In the genomic region with DNA sequence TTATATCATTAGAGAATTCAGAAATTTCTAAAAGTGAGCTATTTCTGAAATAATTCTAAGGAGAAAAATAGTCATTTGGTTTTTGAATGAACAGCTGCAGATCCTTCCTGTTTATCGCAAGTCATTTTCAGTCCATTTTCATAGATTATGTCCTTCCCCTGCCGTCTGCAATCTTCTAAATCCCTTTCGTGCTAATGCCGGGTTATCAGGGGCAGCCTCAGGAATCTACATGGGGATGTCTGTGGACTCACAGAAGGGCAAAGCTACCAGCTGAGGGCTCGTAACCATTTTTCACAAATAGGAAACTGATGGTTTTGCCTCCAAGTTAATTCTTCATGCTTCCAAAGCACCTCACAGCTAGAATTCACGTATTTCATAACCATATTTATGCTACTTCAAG, we compare ENCODE assay signal across 19 cellular contexts. TPM values are rescaled to one million over a fixed set of nuclear protein-coding genes. Genes with fewer than 3 reads are reported as not detected.
DNase-seq lines count a peak whose midpoint lies in the region; ATAC-seq, FAIRE-seq and TF ChIP-seq lines count a peak whose summit lies in the region.
"Had no signal": no experiment of that assay in that cellular context is flagged by ENCODE, and none has a peak within 500 bp of the region (broad histone marks: within the 10 kb centered on the region; RNA-seq: fewer than 3 reads in every experiment).

No MANE protein-coding gene starts in this region.

- peaks cover 61% of the 10 kb centered on the region for H3K4me1 ChIP-seq in DOHH2 (ENCODE audit: control insufficient read depth, low read length)
- H3K4me1 ChIP-seq in trophoblast cell (ENCODE audit: control insufficient read depth in 1 of 2, insufficient read depth in 2 of 2, low read length in 2 of 2) = no peaks in the 10 kb centered on the region

- no peak overlapping the region for H2BK12ac ChIP-seq in trophoblast cell (ENCODE audit: low read length)

- H3K9ac ChIP-seq in trophoblast cell (ENCODE audit: low read length) = no peak overlapping the region
- H3K9ac ChIP-seq: GM23248 had no signal

- FAIRE-seq in GM12891 (lab: Jason Lieb, UNC) = no peak

- peaks cover 49% of the 10 kb centered on the region for H3K4me1 Mint-ChIP-seq in activated naive CD4-positive, alpha-beta T cell treated with anti-CD3 and anti-CD28 coated beads, Interleukin-2, amount 10 ng/mL, durations not matched to agents 7 days and 5 days

- H3K4me3 ChIP-seq in DOHH2 (ENCODE audit: low read length) = peak overlapping the region; percentile 45
- no peak overlapping the region for H3K4me3 ChIP-seq in trophoblast cell (ENCODE audit: low read depth, low read length)
- H3K4me3 ChIP-seq: GM23248, PC-9, SJCRH30 had no signal

- no peak for TF ChIP-seq CTCF in DOHH2 (IDR thresholded peaks at IDR 0.05; ENCODE audit: low read depth, low read length, poor library complexity, severe bottlenecking)

- no peaks in the 10 kb centered on the region for H3K27me3 Mint-ChIP-seq in activated naive CD4-positive, alpha-beta T cell treated with anti-CD3 and anti-CD28 coated beads, Interleukin-2, amount 10 ng/mL, durations not matched to agents 7 days and 5 days

- H3K18ac ChIP-seq in trophoblast cell (ENCODE audit: low read length) = no peak overlapping the region

- no peak for DNase-seq in activated naive CD4-positive, alpha-beta T cell treated with anti-CD3 and anti-CD28 coated beads, Interleukin-2, amount 10 ng/mL, durations not matched to agents 7 days and 5 days
- no peak for DNase-seq in activated naive CD4-positive, alpha-beta T cell treated with anti-CD3 and anti-CD28 coated beads, Interleukin-2, amount 50 U/mL, for 16 hours
- DNase-seq in activated naive CD4-positive, alpha-beta T cell treated with anti-CD3 and anti-CD28 coated beads, Interleukin-2, amount 50 U/mL, for 72 hours (ENCODE audit: low spot score in 2 of 2) = no peak
- DNase-seq in trophoblast cell (no peak), GM12891 (ENCODE audit: insufficient read length, low spot score) (no peak)
- DNase-seq: Calu3, DMS53, GM23248, MV-4-11, NCI-H1417, NCI-H187 treated with DMSO at 0.1 percent for 48 hours, NCI-H345, NCI-H526 treated with DMSO at 0.1 percent for 48 hours, PC-9, SJCRH30 had no signal

- H2AK5ac ChIP-seq in trophoblast cell (ENCODE audit: low read length) = no peak overlapping the region

- WGBS in trophoblast cell (ENCODE audit: extremely low coverage, insufficient coverage, insufficient read length) = no CpG with 5 or more reads among the region's 6 CpGs

- no peaks in the 10 kb centered on the region for H3K9me3 ChIP-seq in DOHH2 (ENCODE audit: control insufficient read depth, insufficient read depth, low read length)
- no peaks in the 10 kb centered on the region for H3K9me3 ChIP-seq in trophoblast cell (ENCODE audit: insufficient read depth, low read depth, low read length)
- H3K9me3 ChIP-seq: SJCRH30 had no signal

- H3K4me2 ChIP-seq in DOHH2 (ENCODE audit: low read length) (peak overlapping the region; percentile 56), trophoblast cell (ENCODE audit: low read length) (no peak overlapping the region)
- H3K4me2 ChIP-seq: PC-9 had no signal

- H3K9me2 ChIP-seq in DOHH2 (replicated peaks; ENCODE audit: control insufficient read depth, low read length) = no peaks in the 10 kb centered on the region

- H3K9me3 Mint-ChIP-seq in activated naive CD4-positive, alpha-beta T cell treated with anti-CD3 and anti-CD28 coated beads, Interleukin-2, amount 10 ng/mL, durations not matched to agents 7 days and 5 days = no peaks in the 10 kb centered on the region
- no peaks in the 10 kb centered on the region for H3K9me3 Mint-ChIP-seq in activated naive CD4-positive, alpha-beta T cell treated with anti-CD3 and anti-CD28 coated beads, Interleukin-2, amount 50 U/mL, for 72 hours

- no peak overlapping the region for H3K4ac ChIP-seq in trophoblast cell (ENCODE audit: low read depth, low read length)

- H3F3A ChIP-seq in DOHH2 (ENCODE audit: control insufficient read depth, insufficient read depth) = peaks cover 11% of the 10 kb centered on the region

- ATAC-seq in activated naive CD4-positive, alpha-beta T cell treated with anti-CD3 and anti-CD28 coated beads, Interleukin-2, amount 50 U/mL, for 72 hours = no peak
- ATAC-seq in GM21717 (IDR thresholded peaks at IDR 0.05; ENCODE audit: unreplicated experiment) = no peak
- ATAC-seq: HCT116 had no signal

- H4K20me1 ChIP-seq in DOHH2 (ENCODE audit: control insufficient read depth, insufficient read depth, low read depth, low read length) = no peaks in the 10 kb centered on the region

- H3K36me3 Mint-ChIP-seq in activated naive CD4-positive, alpha-beta T cell treated with anti-CD3 and anti-CD28 coated beads, Interleukin-2, amount 10 ng/mL, durations not matched to agents 7 days and 5 days = peaks cover 53% of the 10 kb centered on the region
- H3K36me3 Mint-ChIP-seq in activated naive CD4-positive, alpha-beta T cell treated with anti-CD3 and anti-CD28 coated beads, Interleukin-2, amount 50 U/mL, for 72 hours = peaks cover 8 to 11% of the 10 kb centered on the region in 2 donors

- H3K36me3 ChIP-seq in DOHH2 (ENCODE audit: control insufficient read depth, low read length) = 0 out of 2 replicates have a peak, but pooled peaks cover 2% of the 10 kb centered on the region
- peaks cover 0 to 2% of the 10 kb centered on the region in 2 experiments for H3K36me3 ChIP-seq in trophoblast cell (ENCODE audit: control insufficient read depth in 1 of 2, insufficient read depth in 2 of 2, low read length in 2 of 2)
- H3K36me3 ChIP-seq: SJCRH30 had no signal

- no peak overlapping the region for H3K23ac ChIP-seq in trophoblast cell (ENCODE audit: low read length)

- peak overlapping the region; percentile 37 for H2BK5ac ChIP-seq in trophoblast cell (ENCODE audit: low read depth, low read length, poor library complexity)

- H4K12ac ChIP-seq in trophoblast cell (ENCODE audit: low read depth, low read length) = no peak overlapping the region

- no peak overlapping the region for H3K14ac ChIP-seq in trophoblast cell (ENCODE audit: low read length)

- no peak overlapping the region for H3K4me3 Mint-ChIP-seq in activated naive CD4-positive, alpha-beta T cell treated with anti-CD3 and anti-CD28 coated beads, Interleukin-2, amount 10 ng/mL, durations not matched to agents 7 days and 5 days

- H3K27me3 ChIP-seq in DOHH2 (ENCODE audit: control insufficient read depth, low read length) (no peaks in the 10 kb centered on the region), trophoblast cell (ENCODE audit: insufficient read depth, low read length) (no peaks in the 10 kb centered on the region)

- CTCF ChIA-PET in activated naive CD4-positive, alpha-beta T cell treated with anti-CD3 and anti-CD28 coated beads, Interleukin-2, amount 10 ng/mL, durations not matched to agents 7 days and 5 days (lab: Charles Lee) = interaction anchor here (0.9 to 7.6 kb wide), 9 partner anchors 9 to 111 kb away, joined by 3 to 72 read pairs (median 5); a partner anchor contains a TSS

- H3K27ac Mint-ChIP-seq in activated naive CD4-positive, alpha-beta T cell treated with anti-CD3 and anti-CD28 coated beads, Interleukin-2, amount 10 ng/mL, durations not matched to agents 7 days and 5 days = peak overlapping the region; percentile 11
- H3K27ac Mint-ChIP-seq in activated naive CD4-positive, alpha-beta T cell treated with anti-CD3 and anti-CD28 coated beads, Interleukin-2, amount 50 U/mL, for 72 hours = peak overlapping the region; percentile 2 to 45

- H2AFZ ChIP-seq in trophoblast cell (ENCODE audit: insufficient read depth, low read length, poor library complexity) = no peak overlapping the region
- H2AFZ ChIP-seq: GM23248, PC-9 had no signal

- H4K8ac ChIP-seq in trophoblast cell (ENCODE audit: low read depth, low read length) = no peak overlapping the region

- H3K79me1 ChIP-seq in trophoblast cell (ENCODE audit: low read length) = no peaks in the 10 kb centered on the region

- TF ChIP-seq POLR2A in GM12891 (IDR thresholded peaks at IDR 0.05; ENCODE audit: low read depth, low read length) = no peak

- H2BK120ac ChIP-seq in trophoblast cell (ENCODE audit: insufficient read depth, low read length, poor library complexity) = no peak overlapping the region

- H3K79me2 ChIP-seq in DOHH2 (ENCODE audit: control insufficient read depth, low read length) = no peaks in the 10 kb centered on the region; the same call in 1 of the 2 replicates
- H3K79me2 ChIP-seq in trophoblast cell (ENCODE audit: control insufficient read depth, insufficient read depth, low read length, poor library complexity) = no peaks in the 10 kb centered on the region

- H3K27ac ChIP-seq in DOHH2 (ENCODE audit: low read depth, low read length) (no peak overlapping the region), trophoblast cell (ENCODE audit: low read depth, low read length) (no peak overlapping the region)
- H3K27ac ChIP-seq: C4-2B, GM23248, PC-9, SJCRH30 had no signal

- H4K91ac ChIP-seq in trophoblast cell (ENCODE audit: low read depth, low read length) = no peak overlapping the region

TF ChIP-seq in GM12891, 5 proteins besides CTCF, POLR2A, EP300 and RAD21:
- TF ChIP-seq TAF1 (IDR thresholded peaks at IDR 0.05; ENCODE audit: low read depth, low read length) (no peak), SPI1 (IDR thresholded peaks at IDR 0.05; ENCODE audit: low read depth, low read length) (no peak), POLR2AphosphoS5 (IDR thresholded peaks at IDR 0.05; ENCODE audit: low read depth, low read length) (no peak), PAX5 (IDR thresholded peaks at IDR 0.05; ENCODE audit: insufficient read depth, low read length, severe bottlenecking) (no peak), POU2F2 (IDR thresholded peaks at IDR 0.05; ENCODE audit: low read depth, low read length) (no peak)

RNA-seq across cellular contexts. Expression of a gene that starts 23.0 kb away (rescaled TPM):
- 10 to 100 TPM; 43.6 to 51.8 TPM for total RNA-seq in activated naive CD4-positive, alpha-beta T cell treated with anti-CD3 and anti-CD28 coated beads, Interleukin-2, amount 50 U/mL, for 72 hours
- 22.6 and 23.6 TPM in 2 replicates for polyA plus RNA-seq in trophoblast cell (2013)
- polyA plus RNA-seq in GM12891 (2012; ENCODE audit: low read depth, missing spikeins) = 0.71 TPM

RNA-seq across cellular contexts. Expression of a gene that starts 30.3 kb away (rescaled TPM):
- total RNA-seq in activated naive CD4-positive, alpha-beta T cell treated with anti-CD3 and anti-CD28 coated beads, Interleukin-2, amount 50 U/mL, for 72 hours = under 1 TPM; 0.05 to 0.14 TPM
- polyA plus RNA-seq in trophoblast cell (2013) = 2.6 and 3.2 TPM in 2 replicates
- polyA plus RNA-seq in GM12891 (2012; ENCODE audit: low read depth, missing spikeins) = not detected
- total RNA-seq: GM23248, SJCRH30 had no signal
- polyA plus RNA-seq: GM23248 had no signal
